ENCODE assay signal across 1 cellular context in genomic region chr4:160495356-160495755, GRCh38.
TF ChIP-seq lines count a peak whose summit lies in the region.

No MANE protein-coding gene starts in this region.

TF ChIP-seq in WTC11, 78 proteins besides CTCF, POLR2A, EP300 and RAD21 (continued from another document):
- TF ChIP-seq HMGXB4 (CRISPR knock-in tag; IDR thresholded peaks at IDR 0.05) (no peak), IRF2 (CRISPR knock-in tag; IDR thresholded peaks at IDR 0.05; ENCODE audit: borderline replicate concordance, low read depth) (no peak), TCF7 (CRISPR knock-in tag; IDR thresholded peaks at IDR 0.05; ENCODE audit: low read depth) (no peak), GTF2I (CRISPR knock-in tag; conservative IDR thresholded peaks at IDR 0.05) (no peak)
